Comparison of ENCODE assay signal across 2 cellular contexts in genomic region chr4:159353422-159354116, GRCh38.
TF ChIP-seq lines count a peak whose summit lies in the region.

No MANE protein-coding gene starts in this region.

TF ChIP-seq in IMR-90, 13 proteins besides CTCF, POLR2A, EP300 and RAD21:
- TF ChIP-seq BHLHE40 (IDR thresholded peaks at IDR 0.05; ENCODE audit: low read depth, low read length) (no peak), MAFK (IDR thresholded peaks at IDR 0.05; ENCODE audit: low read depth, low read length) (no peak), RFX5 (IDR thresholded peaks at IDR 0.05; ENCODE audit: low read depth, low read length) (no peak), RCOR1 (IDR thresholded peaks at IDR 0.05; ENCODE audit: insufficient replicate concordance, low read length) (no peak)

TF ChIP-seq in HepG2, 621 proteins besides CTCF, POLR2A, EP300 and RAD21:
- TF ChIP-seq ZNF292 (CRISPR knock-in tag; IDR thresholded peaks at IDR 0.05; ENCODE audit: borderline replicate concordance, low read depth) (no peak), SIX1 (CRISPR knock-in tag; IDR thresholded peaks at IDR 0.05; ENCODE audit: borderline replicate concordance) (no peak), GTF2F1 (IDR thresholded peaks at IDR 0.05; ENCODE audit: low read length) (no peak), ONECUT2 (CRISPR knock-in tag; IDR thresholded peaks at IDR 0.05) (no peak), ZBTB7B (CRISPR knock-in tag; IDR thresholded peaks at IDR 0.05) (no peak), NR2F6 (IDR thresholded peaks at IDR 0.05) (no peak), NR2F6 (CRISPR knock-in tag; IDR thresholded peaks at IDR 0.05) (no peak), ZNF678 (CRISPR knock-in tag; IDR thresholded peaks at IDR 0.05) (no peak), ELK4 (CRISPR knock-in tag; IDR thresholded peaks at IDR 0.05; ENCODE audit: borderline replicate concordance) (no peak), CREB1 (IDR thresholded peaks at IDR 0.05) (no peak), CREB1 (CRISPR knock-in tag; IDR thresholded peaks at IDR 0.05) (no peak), ZNF546 (CRISPR knock-in tag; conservative IDR thresholded peaks at IDR 0.05) (no peak), POGZ (CRISPR knock-in tag; IDR thresholded peaks at IDR 0.05) (no peak), ZNF205 (CRISPR knock-in tag; IDR thresholded peaks at IDR 0.05) (no peak), ZBTB38 (CRISPR knock-in tag; IDR thresholded peaks at IDR 0.05) (no peak)
- TF ChIP-seq, protein P1, sequence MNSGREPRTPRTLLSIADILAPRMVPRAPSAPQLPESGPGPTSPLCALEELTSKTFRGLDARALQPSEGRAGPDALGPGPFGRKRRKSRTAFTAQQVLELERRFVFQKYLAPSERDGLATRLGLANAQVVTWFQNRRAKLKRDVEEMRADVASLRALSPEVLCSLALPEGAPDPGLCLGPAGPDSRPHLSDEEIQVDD (CRISPR knock-in tag; IDR thresholded peaks at IDR 0.05; ENCODE audit: borderline replicate concordance), result no peak
- TF ChIP-seq, protein P2, sequence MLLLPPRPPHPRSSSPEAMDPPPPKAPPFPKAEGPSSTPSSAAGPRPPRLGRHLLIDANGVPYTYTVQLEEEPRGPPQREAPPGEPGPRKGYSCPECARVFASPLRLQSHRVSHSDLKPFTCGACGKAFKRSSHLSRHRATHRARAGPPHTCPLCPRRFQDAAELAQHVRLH (CRISPR knock-in tag; IDR thresholded peaks at IDR 0.05; ENCODE audit: borderline replicate concordance, low read depth), result no peak
- TF ChIP-seq, protein P3, sequence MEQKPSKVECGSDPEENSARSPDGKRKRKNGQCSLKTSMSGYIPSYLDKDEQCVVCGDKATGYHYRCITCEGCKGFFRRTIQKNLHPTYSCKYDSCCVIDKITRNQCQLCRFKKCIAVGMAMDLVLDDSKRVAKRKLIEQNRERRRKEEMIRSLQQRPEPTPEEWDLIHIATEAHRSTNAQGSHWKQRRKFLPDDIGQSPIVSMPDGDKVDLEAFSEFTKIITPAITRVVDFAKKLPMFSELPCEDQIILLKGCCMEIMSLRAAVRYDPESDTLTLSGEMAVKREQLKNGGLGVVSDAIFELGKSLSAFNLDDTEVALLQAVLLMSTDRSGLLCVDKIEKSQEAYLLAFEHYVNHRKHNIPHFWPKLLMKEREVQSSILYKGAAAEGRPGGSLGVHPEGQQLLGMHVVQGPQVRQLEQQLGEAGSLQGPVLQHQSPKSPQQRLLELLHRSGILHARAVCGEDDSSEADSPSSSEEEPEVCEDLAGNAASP (CRISPR knock-in tag; IDR thresholded peaks at IDR 0.05; ENCODE audit: borderline replicate concordance), result no peak
- TF ChIP-seq, protein P4, sequence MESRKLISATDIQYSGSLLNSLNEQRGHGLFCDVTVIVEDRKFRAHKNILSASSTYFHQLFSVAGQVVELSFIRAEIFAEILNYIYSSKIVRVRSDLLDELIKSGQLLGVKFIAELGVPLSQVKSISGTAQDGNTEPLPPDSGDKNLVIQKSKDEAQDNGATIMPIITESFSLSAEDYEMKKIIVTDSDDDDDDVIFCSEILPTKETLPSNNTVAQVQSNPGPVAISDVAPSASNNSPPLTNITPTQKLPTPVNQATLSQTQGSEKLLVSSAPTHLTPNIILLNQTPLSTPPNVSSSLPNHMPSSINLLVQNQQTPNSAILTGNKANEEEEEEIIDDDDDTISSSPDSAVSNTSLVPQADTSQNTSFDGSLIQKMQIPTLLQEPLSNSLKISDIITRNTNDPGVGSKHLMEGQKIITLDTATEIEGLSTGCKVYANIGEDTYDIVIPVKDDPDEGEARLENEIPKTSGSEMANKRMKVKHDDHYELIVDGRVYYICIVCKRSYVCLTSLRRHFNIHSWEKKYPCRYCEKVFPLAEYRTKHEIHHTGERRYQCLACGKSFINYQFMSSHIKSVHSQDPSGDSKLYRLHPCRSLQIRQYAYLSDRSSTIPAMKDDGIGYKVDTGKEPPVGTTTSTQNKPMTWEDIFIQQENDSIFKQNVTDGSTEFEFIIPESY (CRISPR knock-in tag; IDR thresholded peaks at IDR 0.05), result no peak
